Comparison of ENCODE assay signal across 16 cellular contexts in genomic region chr5:148063861-148064260, GRCh38. TPM values are rescaled to one million over a fixed set of nuclear protein-coding genes. Genes with fewer than 3 reads are reported as not detected.
DNase-seq lines count a peak whose midpoint lies in the region; ATAC-seq and TF ChIP-seq lines count a peak whose summit lies in the region.
"Had no signal": no experiment of that assay in that cellular context is flagged by ENCODE, and none has a peak within 500 bp of the region (broad histone marks: within the 10 kb centered on the region; RNA-seq: fewer than 3 reads in every experiment).

A gene with protein sequence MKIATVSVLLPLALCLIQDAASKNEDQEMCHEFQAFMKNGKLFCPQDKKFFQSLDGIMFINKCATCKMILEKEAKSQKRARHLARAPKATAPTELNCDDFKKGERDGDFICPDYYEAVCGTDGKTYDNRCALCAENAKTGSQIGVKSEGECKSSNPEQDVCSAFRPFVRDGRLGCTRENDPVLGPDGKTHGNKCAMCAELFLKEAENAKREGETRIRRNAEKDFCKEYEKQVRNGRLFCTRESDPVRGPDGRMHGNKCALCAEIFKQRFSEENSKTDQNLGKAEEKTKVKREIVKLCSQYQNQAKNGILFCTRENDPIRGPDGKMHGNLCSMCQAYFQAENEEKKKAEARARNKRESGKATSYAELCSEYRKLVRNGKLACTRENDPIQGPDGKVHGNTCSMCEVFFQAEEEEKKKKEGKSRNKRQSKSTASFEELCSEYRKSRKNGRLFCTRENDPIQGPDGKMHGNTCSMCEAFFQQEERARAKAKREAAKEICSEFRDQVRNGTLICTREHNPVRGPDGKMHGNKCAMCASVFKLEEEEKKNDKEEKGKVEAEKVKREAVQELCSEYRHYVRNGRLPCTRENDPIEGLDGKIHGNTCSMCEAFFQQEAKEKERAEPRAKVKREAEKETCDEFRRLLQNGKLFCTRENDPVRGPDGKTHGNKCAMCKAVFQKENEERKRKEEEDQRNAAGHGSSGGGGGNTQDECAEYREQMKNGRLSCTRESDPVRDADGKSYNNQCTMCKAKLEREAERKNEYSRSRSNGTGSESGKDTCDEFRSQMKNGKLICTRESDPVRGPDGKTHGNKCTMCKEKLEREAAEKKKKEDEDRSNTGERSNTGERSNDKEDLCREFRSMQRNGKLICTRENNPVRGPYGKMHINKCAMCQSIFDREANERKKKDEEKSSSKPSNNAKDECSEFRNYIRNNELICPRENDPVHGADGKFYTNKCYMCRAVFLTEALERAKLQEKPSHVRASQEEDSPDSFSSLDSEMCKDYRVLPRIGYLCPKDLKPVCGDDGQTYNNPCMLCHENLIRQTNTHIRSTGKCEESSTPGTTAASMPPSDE (plus strand): TSS chr5:148063980. CDS start chr5:148064045, 65 bp downstream.

- H3K27ac Mint-ChIP-seq in mesothelial cell of epicardium, result peak within 1 kb of the TSS; percentile 6
- H3K27ac Mint-ChIP-seq: CD4-positive, alpha-beta memory T cell; H9 had no signal

- peaks cover 6% of the 10 kb centered on the region for H3K36me3 Mint-ChIP-seq in mesothelial cell of epicardium
- H3K36me3 Mint-ChIP-seq: CD4-positive, alpha-beta memory T cell had no signal

- peak; percentile 6 for DNase-seq in NCI-H2171 treated with DMSO at 0.1 percent for 48 hours (lab: John Stamatoyannopoulos, UW)
- DNase-seq in NCI-H2171 (lab: John Stamatoyannopoulos, UW), result no peak
- peak; percentile 87 for DNase-seq in epithelial cell of esophagus (ENCODE audit: low read depth)
- no peak for DNase-seq in mesothelial cell of epicardium (ENCODE audit: low spot score in 2 of 2, unreplicated experiment in 2 of 2)
- no peak for DNase-seq in RKO (ENCODE audit: low spot score)
- no peak for DNase-seq in stimulated activated CD4-positive, alpha-beta T cell treated with anti-CD3 and anti-CD28 coated beads, Interleukin-12 subunit alpha, Interleukin-12 subunit beta, amount 100 ng/mL, for 4 hours
- no peak for DNase-seq in activated CD4-positive, CD25-positive, alpha-beta regulatory T cell (lab: John Stamatoyannopoulos, UW)
- DNase-seq: CD4-positive, alpha-beta memory T cell; H9; MG63; NCI-H1092 treated with DMSO at 0.1 percent for 48 hours; NCI-H2081 treated with DMSO at 0.1 percent for 48 hours; NCI-H446; NCI-H774; SIG-M5 had no signal

- TF ChIP-seq CTCF in epithelial cell of esophagus (IDR thresholded peaks at IDR 0.05; ENCODE audit: insufficient read depth, low read depth, low read length, missing control alignments), result no peak
- no peak for TF ChIP-seq CTCF in mesothelial cell of epicardium (IDR thresholded peaks at IDR 0.05; ENCODE audit: unreplicated experiment)

- H3K9me3 Mint-ChIP-seq in mesothelial cell of epicardium, result no peaks in the 10 kb centered on the region
- H3K9me3 Mint-ChIP-seq: H9 had no signal

- H3K4me3 Mint-ChIP-seq in mesothelial cell of epicardium, result no peak within 1 kb of the TSS
- H3K4me3 Mint-ChIP-seq: CD4-positive, alpha-beta memory T cell; H9 had no signal

- H3K4me1 Mint-ChIP-seq in mesothelial cell of epicardium, result peaks cover 6% of the 10 kb centered on the region
- H3K4me1 Mint-ChIP-seq: CD4-positive, alpha-beta memory T cell; H9 had no signal

- ATAC-seq in GM18858 (IDR thresholded peaks at IDR 0.05; ENCODE audit: unreplicated experiment), result no peak

- peaks cover 2% of the 10 kb centered on the region for H3K27me3 Mint-ChIP-seq in mesothelial cell of epicardium (ENCODE audit: low read depth)
- H3K27me3 Mint-ChIP-seq: CD4-positive, alpha-beta memory T cell had no signal

- H3K4me3 ChIP-seq in epithelial cell of esophagus (ENCODE audit: low read length), result peak within 1 kb of the TSS; percentile 31
- H3K4me3 ChIP-seq: MG63 had no signal

RNA-seq across cellular contexts. Expression of the gene that starts here (rescaled TPM):
- 19.8 to 20.8 TPM (median 19.8 TPM) in 3 replicates for total RNA-seq in mesothelial cell of epicardium
- total RNA-seq: CD4-positive, alpha-beta memory T cell had no signal

Comparison
In these comparisons a context has a peak if more than half of its experiments do, and no peak if none do; other contexts are left out.
1. DNase-seq: peak in NCI-H2171 treated with DMSO at 0.1 percent for 48 hours (single experiment) and epithelial cell of esophagus (single experiment); none in NCI-H2171 (single experiment), mesothelial cell of epicardium (0 of 2), RKO (single experiment), stimulated activated CD4-positive, alpha-beta T cell treated with anti-CD3 and anti-CD28 coated beads, Interleukin-12 subunit alpha, Interleukin-12 subunit beta, amount 100 ng/mL, for 4 hours (single experiment) and activated CD4-positive, CD25-positive, alpha-beta regulatory T cell (0 of 4).